In genomic region chr20:33981964-33982363, GRCh38 we compare ENCODE assay signal across 16 cellular contexts. TPM values are rescaled to one million over a fixed set of nuclear protein-coding genes. Genes with fewer than 3 reads are reported as not detected.
DNase-seq lines count a peak whose midpoint lies in the region; ATAC-seq and TF ChIP-seq lines count a peak whose summit lies in the region.
"Had no signal": no experiment of that assay in that cellular context is flagged by ENCODE, and none has a peak within 500 bp of the region (broad histone marks: within the 10 kb centered on the region; RNA-seq: fewer than 3 reads in every experiment).

No MANE protein-coding gene starts in this region.

- H3K27ac ChIP-seq in HCT116 (ENCODE audit: low read depth, low read length) (no peak overlapping the region), upper lobe of left lung (no peak overlapping the region)
- H3K27ac ChIP-seq: GM23248 had no signal

- H3K4me2 ChIP-seq in HCT116 (ENCODE audit: low read length), result no peak overlapping the region

- no peaks in the 10 kb centered on the region for H3K4me1 ChIP-seq in HCT116 (ENCODE audit: control insufficient read depth in 1 of 2, insufficient read depth in 2 of 2, low read length in 2 of 2)
- H3K4me1 ChIP-seq in upper lobe of left lung, result no peaks in the 10 kb centered on the region

- TF ChIP-seq POLR2A in HCT116 (IDR thresholded peaks at IDR 0.05; ENCODE audit: borderline replicate concordance, extremely low read depth, insufficient read depth, insufficient read length), result no peak
- TF ChIP-seq POLR2A in upper lobe of left lung (IDR thresholded peaks at IDR 0.05), result no peak

- H3K9me3 ChIP-seq in HCT116 (ENCODE audit: control insufficient read depth in 1 of 2, insufficient read depth in 1 of 2, low read depth in 1 of 2, low read length in 2 of 2) (no peaks in the 10 kb centered on the region), upper lobe of left lung (no peaks in the 10 kb centered on the region)
- H3K9me3 ChIP-seq: HAP-1 had no signal

- no peak for TF ChIP-seq CTCF in HCT116 (IDR thresholded peaks at IDR 0.05 in 2 of 3, conservative IDR thresholded peaks at IDR 0.05 in 1 of 3; ENCODE audit: borderline replicate concordance in 1 of 3, insufficient read depth in 1 of 3, low read depth in 2 of 3, low read length in 2 of 3)
- no peak for TF ChIP-seq CTCF in upper lobe of left lung (IDR thresholded peaks at IDR 0.05)

- H3K79me2 ChIP-seq in HCT116 (ENCODE audit: insufficient read depth, low read length), result no peaks in the 10 kb centered on the region

- POLR2A ChIA-PET in HCT116 (lab: Charles Lee), result interaction anchor here (1.3 kb wide), 1 partner anchor 11 kb away, joined by 4 read pairs; no protein-coding TSS in a partner anchor

- no TSS peak for BruUV-seq in HCT116 (replicated peaks; lab: Mats Ljungman, UMichigan)

- TF ChIP-seq RAD21 in HCT116 (IDR thresholded peaks at IDR 0.05; ENCODE audit: low read depth), result no peak

- H3K4me3 ChIP-seq in HCT116 (replicated peaks in 1 of 2; ENCODE audit: low read depth in 1 of 2, low read length in 2 of 2) (no peak overlapping the region), upper lobe of left lung (no peak overlapping the region)
- H3K4me3 ChIP-seq: GM23248, HAP-1 had no signal

- RAD21 ChIA-PET in HCT116 (lab: Charles Lee; ENCODE audit: low non-redundant PET in 1 of 2, low total read pairs in 2 of 2, uncharacterized antibody in 2 of 2, unreplicated experiment in 2 of 2), result no interaction called here

- CTCF ChIA-PET in HCT116 (lab: Charles Lee), result no interaction called here

- no peak overlapping the region for H3K9ac ChIP-seq in HCT116 (ENCODE audit: low read length)
- H3K9ac ChIP-seq: GM23248 had no signal

- WGBS in upper lobe of left lung, 2 donors, result 81% methylated on average over 3 of the region's 3 CpGs

- no peak for ATAC-seq in HCT116
- ATAC-seq in left colon, result peak; percentile 45
- ATAC-seq in upper lobe of left lung (ENCODE audit: low FRiP score in 2 of 2), result no peak
- ATAC-seq in HG03045 (IDR thresholded peaks at IDR 0.05; ENCODE audit: unreplicated experiment), result no peak
- ATAC-seq: CD8-positive, alpha-beta T cell had no signal

- intact Hi-C loops in HCT116 (cut with micrococcal nuclease) (no loop called here), left colon (cut with DNase I, micrococcal nuclease) (no loop called here)

- no peak overlapping the region for H2AFZ ChIP-seq in HCT116 (ENCODE audit: low read depth, low read length, poor library complexity, severe bottlenecking)
- H2AFZ ChIP-seq: GM23248 had no signal

- no peaks in the 10 kb centered on the region for H3K9me2 ChIP-seq in HCT116 (ENCODE audit: insufficient read depth)

- no peaks in the 10 kb centered on the region for H4K20me1 ChIP-seq in HCT116 (ENCODE audit: insufficient read depth)

- TF ChIP-seq EP300 in upper lobe of left lung (IDR thresholded peaks at IDR 0.05), result no peak

- DNase-seq in EH (ENCODE audit: low read depth) (peak; percentile 20), HCT116 (ENCODE audit: low read depth, low spot score) (no peak), astrocyte of the hippocampus (ENCODE audit: low read depth, low spot score) (peak; percentile 9), left colon (no peak), GDM1 (lab: John Stamatoyannopoulos, UW) (no peak), upper lobe of left lung (no peak), T-helper 2 cell (no peak)
- DNase-seq: CD8-positive, alpha-beta T cell; COR-L47; DMS153; DMS79 treated with DMSO at 0.1 percent for 48 hours; GF-D8; GM23248; Karpas-422 had no signal

- H3K27me3 ChIP-seq in HCT116 (ENCODE audit: insufficient read depth, low read length) (no peaks in the 10 kb centered on the region), upper lobe of left lung (no peaks in the 10 kb centered on the region)

- H3K36me3 ChIP-seq in HCT116 (ENCODE audit: control insufficient read depth in 1 of 2, insufficient read depth in 2 of 2, low read length in 2 of 2) (no peaks in the 10 kb centered on the region), upper lobe of left lung (no peaks in the 10 kb centered on the region)
- H3K36me3 ChIP-seq: HAP-1 had no signal

TF ChIP-seq in HCT116, 20 proteins besides CTCF, POLR2A, EP300 and RAD21:
- TF ChIP-seq SP1 (IDR thresholded peaks at IDR 0.05; ENCODE audit: low read depth), result no peak
- no peak for TF ChIP-seq EGR1 (IDR thresholded peaks at IDR 0.05; ENCODE audit: low read depth)
- TF ChIP-seq REST (IDR thresholded peaks at IDR 0.05; ENCODE audit: low read depth), result peak; percentile 33

RNA-seq across cellular contexts. Expression of gene RALY, which starts 11.7 kb away (rescaled TPM):
- 119 TPM for total RNA-seq in HCT116 (2021; ENCODE audit: unreplicated experiment)
- polyA plus RNA-seq in HCT116 (2012), result 147 and 157 TPM in 2 replicates
- total RNA-seq in left colon, result 100 to 1,000 TPM; 190 to 191 TPM
- total RNA-seq in upper lobe of left lung, result 100 to 1,000 TPM; 116 to 157 (median 147) TPM

Comparison
In these comparisons a context has a peak if more than half of its experiments do, and no peak if none do; other contexts are left out.
1. DNase-seq: peak in EH (single experiment) and astrocyte of the hippocampus (single experiment); none in HCT116 (single experiment), left colon (0 of 2), GDM1 (single experiment), upper lobe of left lung (0 of 2) and T-helper 2 cell (0 of 5).